ENCODE assay signal across 1 cellular context in the genomic region with DNA sequence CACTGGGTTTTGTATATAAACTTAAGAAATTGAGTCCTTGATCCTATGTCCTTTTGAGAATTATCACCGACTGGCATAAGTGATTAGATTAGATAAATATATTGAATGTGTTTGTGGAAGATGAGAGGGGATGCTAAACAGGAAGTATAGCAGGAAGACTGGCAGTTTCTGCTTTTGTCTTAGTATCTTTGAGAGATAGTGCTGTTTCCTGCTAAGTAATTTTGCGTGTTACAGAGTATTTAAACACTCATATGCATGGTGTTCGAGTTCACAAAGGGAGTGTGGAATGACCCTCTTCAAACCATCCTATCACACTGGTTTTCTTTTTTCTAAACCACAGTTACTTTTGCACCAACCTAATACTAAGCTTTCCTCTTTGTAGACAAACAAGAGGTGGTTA.
TF ChIP-seq lines count a peak whose summit lies in the region.

No MANE protein-coding gene starts in this region.

TF ChIP-seq in WTC11, 78 proteins besides CTCF, POLR2A, EP300 and RAD21 (continued from another document):
- TF ChIP-seq, protein P1, sequence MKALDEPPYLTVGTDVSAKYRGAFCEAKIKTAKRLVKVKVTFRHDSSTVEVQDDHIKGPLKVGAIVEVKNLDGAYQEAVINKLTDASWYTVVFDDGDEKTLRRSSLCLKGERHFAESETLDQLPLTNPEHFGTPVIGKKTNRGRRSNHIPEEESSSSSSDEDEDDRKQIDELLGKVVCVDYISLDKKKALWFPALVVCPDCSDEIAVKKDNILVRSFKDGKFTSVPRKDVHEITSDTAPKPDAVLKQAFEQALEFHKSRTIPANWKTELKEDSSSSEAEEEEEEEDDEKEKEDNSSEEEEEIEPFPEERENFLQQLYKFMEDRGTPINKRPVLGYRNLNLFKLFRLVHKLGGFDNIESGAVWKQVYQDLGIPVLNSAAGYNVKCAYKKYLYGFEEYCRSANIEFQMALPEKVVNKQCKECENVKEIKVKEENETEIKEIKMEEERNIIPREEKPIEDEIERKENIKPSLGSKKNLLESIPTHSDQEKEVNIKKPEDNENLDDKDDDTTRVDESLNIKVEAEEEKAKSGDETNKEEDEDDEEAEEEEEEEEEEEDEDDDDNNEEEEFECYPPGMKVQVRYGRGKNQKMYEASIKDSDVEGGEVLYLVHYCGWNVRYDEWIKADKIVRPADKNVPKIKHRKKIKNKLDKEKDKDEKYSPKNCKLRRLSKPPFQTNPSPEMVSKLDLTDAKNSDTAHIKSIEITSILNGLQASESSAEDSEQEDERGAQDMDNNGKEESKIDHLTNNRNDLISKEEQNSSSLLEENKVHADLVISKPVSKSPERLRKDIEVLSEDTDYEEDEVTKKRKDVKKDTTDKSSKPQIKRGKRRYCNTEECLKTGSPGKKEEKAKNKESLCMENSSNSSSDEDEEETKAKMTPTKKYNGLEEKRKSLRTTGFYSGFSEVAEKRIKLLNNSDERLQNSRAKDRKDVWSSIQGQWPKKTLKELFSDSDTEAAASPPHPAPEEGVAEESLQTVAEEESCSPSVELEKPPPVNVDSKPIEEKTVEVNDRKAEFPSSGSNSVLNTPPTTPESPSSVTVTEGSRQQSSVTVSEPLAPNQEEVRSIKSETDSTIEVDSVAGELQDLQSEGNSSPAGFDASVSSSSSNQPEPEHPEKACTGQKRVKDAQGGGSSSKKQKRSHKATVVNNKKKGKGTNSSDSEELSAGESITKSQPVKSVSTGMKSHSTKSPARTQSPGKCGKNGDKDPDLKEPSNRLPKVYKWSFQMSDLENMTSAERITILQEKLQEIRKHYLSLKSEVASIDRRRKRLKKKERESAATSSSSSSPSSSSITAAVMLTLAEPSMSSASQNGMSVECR (CRISPR knock-in tag; IDR thresholded peaks at IDR 0.05; ENCODE audit: borderline replicate concordance), result no peak
- TF ChIP-seq NFATC4 (CRISPR knock-in tag; IDR thresholded peaks at IDR 0.05) (no peak), ZBTB43 (CRISPR knock-in tag; IDR thresholded peaks at IDR 0.05) (no peak), NR2C2 (CRISPR knock-in tag; IDR thresholded peaks at IDR 0.05) (no peak)
